ENCODE assay signal across 2 cellular contexts in the genomic region with DNA sequence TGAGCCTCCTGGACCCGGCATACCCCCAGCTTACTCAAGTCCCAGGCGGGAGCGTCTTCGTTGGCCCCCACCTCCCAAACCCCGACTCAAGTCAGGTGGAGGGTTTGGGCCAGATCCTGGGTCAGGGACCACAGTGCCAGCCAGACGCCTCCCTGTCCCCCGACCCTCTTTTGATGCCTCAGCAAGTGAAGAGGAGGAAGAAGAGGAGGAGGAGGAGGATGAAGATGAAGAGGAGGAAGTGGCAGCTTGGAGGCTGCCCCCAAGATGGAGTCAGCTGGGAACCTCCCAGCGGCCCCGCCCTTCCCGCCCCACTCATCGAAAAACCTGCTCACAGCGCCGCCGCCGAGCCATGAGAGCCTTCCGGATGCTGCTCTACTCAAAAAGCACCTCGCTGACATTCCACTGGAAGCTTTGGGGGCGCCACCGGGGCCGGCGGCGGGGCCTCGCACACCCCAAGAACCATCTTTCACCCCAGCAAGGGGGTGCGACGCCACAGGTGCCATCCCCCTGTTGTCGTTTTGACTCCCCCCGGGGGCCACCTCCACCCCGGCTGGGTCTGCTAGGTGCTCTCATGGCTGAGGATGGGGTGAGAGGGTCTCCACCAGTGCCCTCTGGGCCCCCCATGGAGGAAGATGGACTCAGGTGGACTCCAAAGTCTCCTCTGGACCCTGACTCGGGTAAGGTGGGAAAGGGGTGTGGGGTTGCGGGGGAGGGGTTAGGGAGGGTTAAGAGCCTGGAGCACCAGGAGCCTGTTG.
TF ChIP-seq lines count a peak whose summit lies in the region.

No MANE protein-coding gene starts in this region.

TF ChIP-seq in A549, 52 proteins besides CTCF, POLR2A, EP300 and RAD21:
- no peak for TF ChIP-seq NR3C1 (IDR thresholded peaks at IDR 0.05)
- no peak for TF ChIP-seq KDM1A (IDR thresholded peaks at IDR 0.05; ENCODE audit: low read depth)

TF ChIP-seq in HepG2, 621 proteins besides CTCF, POLR2A, EP300 and RAD21:
- TF ChIP-seq RFXANK (CRISPR knock-in tag; IDR thresholded peaks at IDR 0.05) (no peak), AGO2 (optimal IDR thresholded peaks at IDR 0.05; ENCODE audit: low read depth, low read length) (peak; percentile 34)
- TF ChIP-seq, protein P1, sequence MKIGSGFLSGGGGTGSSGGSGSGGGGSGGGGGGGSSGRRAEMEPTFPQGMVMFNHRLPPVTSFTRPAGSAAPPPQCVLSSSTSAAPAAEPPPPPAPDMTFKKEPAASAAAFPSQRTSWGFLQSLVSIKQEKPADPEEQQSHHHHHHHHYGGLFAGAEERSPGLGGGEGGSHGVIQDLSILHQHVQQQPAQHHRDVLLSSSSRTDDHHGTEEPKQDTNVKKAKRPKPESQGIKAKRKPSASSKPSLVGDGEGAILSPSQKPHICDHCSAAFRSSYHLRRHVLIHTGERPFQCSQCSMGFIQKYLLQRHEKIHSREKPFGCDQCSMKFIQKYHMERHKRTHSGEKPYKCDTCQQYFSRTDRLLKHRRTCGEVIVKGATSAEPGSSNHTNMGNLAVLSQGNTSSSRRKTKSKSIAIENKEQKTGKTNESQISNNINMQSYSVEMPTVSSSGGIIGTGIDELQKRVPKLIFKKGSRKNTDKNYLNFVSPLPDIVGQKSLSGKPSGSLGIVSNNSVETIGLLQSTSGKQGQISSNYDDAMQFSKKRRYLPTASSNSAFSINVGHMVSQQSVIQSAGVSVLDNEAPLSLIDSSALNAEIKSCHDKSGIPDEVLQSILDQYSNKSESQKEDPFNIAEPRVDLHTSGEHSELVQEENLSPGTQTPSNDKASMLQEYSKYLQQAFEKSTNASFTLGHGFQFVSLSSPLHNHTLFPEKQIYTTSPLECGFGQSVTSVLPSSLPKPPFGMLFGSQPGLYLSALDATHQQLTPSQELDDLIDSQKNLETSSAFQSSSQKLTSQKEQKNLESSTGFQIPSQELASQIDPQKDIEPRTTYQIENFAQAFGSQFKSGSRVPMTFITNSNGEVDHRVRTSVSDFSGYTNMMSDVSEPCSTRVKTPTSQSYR (CRISPR knock-in tag; IDR thresholded peaks at IDR 0.05; ENCODE audit: borderline replicate concordance) = no peak
